7 cellular contexts compared by ENCODE assay signal in genomic region chr17:27296427-27296979, GRCh38. TPM values are rescaled to one million over a fixed set of nuclear protein-coding genes. Genes with fewer than 3 reads are reported as not detected.
A peak's percentile ranks its signal among the peaks of the same experiment; 100 is the strongest.
DNase-seq lines count a peak whose midpoint lies in the region; ATAC-seq and TF ChIP-seq lines count a peak whose summit lies in the region.

No MANE protein-coding gene starts in this region.

- no peak for TF ChIP-seq CTCF in HFF-Myc (IDR thresholded peaks at IDR 0.05; ENCODE audit: low read depth, low read length, missing control alignments)
- no peak for TF ChIP-seq CTCF in WI38 (IDR thresholded peaks at IDR 0.05; ENCODE audit: low read depth, low read length)
- no peak for TF ChIP-seq CTCF in glutamatergic neuron (IDR thresholded peaks at IDR 0.05; ENCODE audit: partially characterized antibody, unreplicated experiment)
- no peak for TF ChIP-seq CTCF in stomach (IDR thresholded peaks at IDR 0.05)

- H3K4me1 Mint-ChIP-seq in glutamatergic neuron (ENCODE audit: low read depth, unreplicated experiment): peaks cover 20% of the 10 kb centered on the region

- DNase-seq in HFF-Myc (ENCODE audit: extremely low read depth, low read depth): no peak
- DNase-seq in glutamatergic neuron: no peak
- no peak for DNase-seq in stomach
- no peak for DNase-seq in NCI-H1092 (lab: John Stamatoyannopoulos, UW)
- DNase-seq in inferior parietal cortex (ENCODE audit: extremely low spot score): no peak

- H3K9me3 ChIP-seq in stomach: no peaks in the 10 kb centered on the region

- ATAC-seq in HG03135 (IDR thresholded peaks at IDR 0.05; ENCODE audit: unreplicated experiment): no peak

- H3K9me3 Mint-ChIP-seq in glutamatergic neuron (ENCODE audit: unreplicated experiment): peaks cover 9% of the 10 kb centered on the region

- H3K27me3 ChIP-seq in stomach: no peaks in the 10 kb centered on the region

- H3K27me3 Mint-ChIP-seq in glutamatergic neuron (ENCODE audit: unreplicated experiment): peaks cover 14% of the 10 kb centered on the region

- no peak for TF ChIP-seq EP300 in stomach (IDR thresholded peaks at IDR 0.05)

- H3K4me1 ChIP-seq in stomach: peaks cover 51 to 64% (median 56%) of the 10 kb centered on the region in 4 donors

- H3K4me3 ChIP-seq in HFF-Myc (replicated peaks; ENCODE audit: low read depth, low read length) (peak overlapping the region; percentile 64), WI38 (ENCODE audit: low read depth, low read length) (peak overlapping the region; percentile 92), stomach (peak overlapping the region; percentile 63 to 84 (median 68))

- intact Hi-C loops in stomach (cut with DNase I; ENCODE audit: low total_unique reads): loop anchor here (10.0 kb wide), 1 partner anchor 52 kb away; no protein-coding TSS in a partner anchor

- no peaks in the 10 kb centered on the region for H3K36me3 Mint-ChIP-seq in glutamatergic neuron (ENCODE audit: unreplicated experiment)

- H3K27ac ChIP-seq in stomach: peak overlapping the region in 4 of 5 donors; percentile 96 to 100 (median 98)

- peak overlapping the region; percentile 95 for H3K4me3 Mint-ChIP-seq in glutamatergic neuron (ENCODE audit: unreplicated experiment)

- peaks cover 0 to 6% (median 2%) of the 10 kb centered on the region in 4 donors for H3K36me3 ChIP-seq in stomach

- 7 to 15% (median 11%) methylated on average over 2 of the region's 2 CpGs for WGBS in stomach, 5 donors

- peak overlapping the region; percentile 99 for H3K27ac Mint-ChIP-seq in glutamatergic neuron (ENCODE audit: unreplicated experiment)

- no peak for TF ChIP-seq POLR2A in stomach (IDR thresholded peaks at IDR 0.05)

RNA-seq across cellular contexts. Expression of gene WSB1, which starts 2.6 kb away (rescaled TPM):
- 633 TPM for total RNA-seq in glutamatergic neuron (ENCODE audit: unreplicated experiment)
- 100 to 1,000 TPM in 4 of 5 donors, 10 to 100 TPM in 1; 88.3 to 531 (median 194) TPM for total RNA-seq in stomach
- 10 to 100 TPM; 15.7 to 62.5 (median 34.1) TPM for polyA plus RNA-seq in stomach
